Comparison of ENCODE assay signal across 8 cellular contexts in genomic region chr11:65900125-65900898, GRCh38. TPM values are rescaled to one million over a fixed set of nuclear protein-coding genes. Genes with fewer than 3 reads are reported as not detected.
DNase-seq lines count a peak whose midpoint lies in the region; ATAC-seq and TF ChIP-seq lines count a peak whose summit lies in the region.

FOSL1 (minus strand) TSS chr11:65900388; CDS start chr11:65900339, 49 bp downstream.

- peaks cover 2% of the 10 kb centered on the region for H3K27me3 Mint-ChIP-seq in activated naive CD4-positive, alpha-beta T cell treated with anti-CD3 and anti-CD28 coated beads for 36 hours (ENCODE audit: low read depth)

- ATAC-seq in GM21360 (IDR thresholded peaks at IDR 0.05; ENCODE audit: unreplicated experiment), result peak; percentile 70
- ATAC-seq in omental fat pad (ENCODE audit: low FRiP score), result peak; percentile 95

- no peak for TF ChIP-seq POLR2A in testis (IDR thresholded peaks at IDR 0.05)

- peaks cover 8% of the 10 kb centered on the region for H3K4me1 ChIP-seq in testis

- in situ Hi-C loops in SK-MEL-5 (cut with HindIII; ENCODE audit: low pct_unique_long_range_greater_than_20kb, low sequenced_read_pairs), result no loop called here

- peak; percentile 71 for DNase-seq in D341Med (ENCODE audit: low spot score)
- DNase-seq in HT1080 (ENCODE audit: low read depth), result peak; percentile 98
- peak; percentile 85 for DNase-seq in SK-MEL-5 (ENCODE audit: low read depth, low spot score)
- peak; percentile 96 for DNase-seq in activated naive CD4-positive, alpha-beta T cell treated with anti-CD3 and anti-CD28 coated beads for 36 hours
- DNase-seq in germinal center (ENCODE audit: low spot score), result peak; percentile 87
- DNase-seq in omental fat pad (ENCODE audit: low spot score), result peak; percentile 86
- peak; percentile 87 for DNase-seq in testis

- TF ChIP-seq CTCF in omental fat pad (IDR thresholded peaks at IDR 0.05) (no peak), testis (IDR thresholded peaks at IDR 0.05) (no peak)

- no peak within 1 kb of the TSS for H3K27ac ChIP-seq in testis

- intact Hi-C loops in activated naive CD4-positive, alpha-beta T cell treated with anti-CD3 and anti-CD28 coated beads for 36 hours (cut with micrococcal nuclease), result loop anchor here (1.0 kb wide), 7 partner anchors 12 to 285 kb away; partner anchors contain the start of genes C11orf68, DRAP1, FIBP and PCNX3
- intact Hi-C loops in testis (cut with DNase I; ENCODE audit: low total_unique reads), result no loop called here

- CTCF ChIA-PET in activated naive CD4-positive, alpha-beta T cell treated with anti-CD3 and anti-CD28 coated beads for 36 hours (lab: Charles Lee), result interaction anchor here (0.6 to 2.6 kb wide), 7 partner anchors 8 to 145 kb away, joined by 3 to 16 read pairs (median 4); partner anchors contain the start of genes CCDC85B and FIBP

- H3K4me1 Mint-ChIP-seq in activated naive CD4-positive, alpha-beta T cell treated with anti-CD3 and anti-CD28 coated beads for 36 hours (ENCODE audit: low read depth), result peaks cover 33% of the 10 kb centered on the region

- peak within 1 kb of the TSS; percentile 83 for H3K4me3 Mint-ChIP-seq in activated naive CD4-positive, alpha-beta T cell treated with anti-CD3 and anti-CD28 coated beads for 36 hours

- H3K36me3 Mint-ChIP-seq in activated naive CD4-positive, alpha-beta T cell treated with anti-CD3 and anti-CD28 coated beads for 36 hours (ENCODE audit: low read depth), result peaks cover 21% of the 10 kb centered on the region

- no peaks in the 10 kb centered on the region for H3K27me3 ChIP-seq in testis

- no peaks in the 10 kb centered on the region for H3K9me3 Mint-ChIP-seq in activated naive CD4-positive, alpha-beta T cell treated with anti-CD3 and anti-CD28 coated beads for 36 hours

- H3K4me3 ChIP-seq in testis, result peak within 1 kb of the TSS; percentile 43 to 52

- no peaks in the 10 kb centered on the region for H3K9me3 ChIP-seq in testis

- peak within 1 kb of the TSS; percentile 79 for H3K27ac Mint-ChIP-seq in activated naive CD4-positive, alpha-beta T cell treated with anti-CD3 and anti-CD28 coated beads for 36 hours

- no peaks in the 10 kb centered on the region for H3K36me3 ChIP-seq in testis (ENCODE audit: low read depth, missing control alignments)

- WGBS in testis, 2 donors, result 5 to 10% methylated on average over 14 to 36 of the region's 80 CpGs

RNA-seq across cellular contexts. Expression of gene FOSL1, which starts in this region (rescaled TPM):
- total RNA-seq in HT1080 (2014; rRNA removed; shearing (Covaris generic)), result 236 and 374 TPM in 2 replicates
- polyA plus RNA-seq in HT1080 (2015; cell fraction: cytosol; rRNA removed), result 579 and 580 TPM in 2 replicates
- 258 and 269 TPM in 2 replicates for polyA plus RNA-seq in HT1080 (2015; cell fraction: nucleus; rRNA removed)
- 8.9 and 10.2 TPM in 2 replicates for total RNA-seq in SK-MEL-5 (2014; rRNA removed; shearing (Covaris generic))
- 29.1 and 34.9 TPM in 2 replicates for polyA plus RNA-seq in SK-MEL-5 (2015; cell fraction: cytosol; rRNA removed)
- polyA plus RNA-seq in SK-MEL-5 (2015; cell fraction: nucleus; rRNA removed), result 4.1 and 14.5 TPM in 2 replicates
- 1 to 10 TPM; 8.2 TPM for total RNA-seq in activated naive CD4-positive, alpha-beta T cell treated with anti-CD3 and anti-CD28 coated beads for 36 hours
- 100 to 1,000 TPM in 2 of 4 donors, 10 to 100 TPM in 1, 1 to 10 TPM in 1; 2.8 to 223 (median 57.0) TPM for total RNA-seq in omental fat pad
- 1 to 10 TPM; 1.7 to 2.0 TPM for total RNA-seq in testis
- 1.7 TPM for polyA plus RNA-seq in testis (ENCODE audit: insufficient read depth, low read depth, low replicate concordance)
